ENCODE assay signal across 8 cellular contexts in the genomic region with DNA sequence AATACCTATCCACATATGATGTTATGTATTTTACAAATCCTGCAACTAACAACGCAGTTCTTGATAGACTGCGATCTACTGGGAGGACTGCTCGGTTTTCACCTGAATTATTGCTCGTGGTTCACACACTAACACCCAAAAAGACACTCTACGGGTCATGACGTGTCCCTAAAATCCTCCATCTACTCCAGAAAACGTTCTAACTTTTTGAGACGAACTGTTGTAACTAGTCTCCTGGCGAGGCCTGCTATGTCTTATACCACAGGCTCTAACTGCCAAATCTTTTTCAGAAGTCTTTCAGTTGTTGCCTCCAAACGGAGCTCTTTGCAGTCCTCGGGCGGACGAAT.
A peak's percentile ranks its signal among the peaks of the same experiment; 100 is the strongest.
DNase-seq lines count a peak whose midpoint lies in the region; ATAC-seq and TF ChIP-seq lines count a peak whose summit lies in the region.

No MANE protein-coding gene starts in this region.

- peaks cover 24% of the 10 kb centered on the region for H4K20me1 ChIP-seq in Karpas-422 (ENCODE audit: insufficient read depth, low read depth, low read length)

- H4K8ac ChIP-seq in neuronal stem cell (ENCODE audit: low read depth, low read length) = no peak overlapping the region

- H3K9me2 ChIP-seq in Karpas-422 (replicated peaks; ENCODE audit: insufficient read depth, low read length) = no peaks in the 10 kb centered on the region

- POLR2A ChIA-PET in CD8-positive, alpha-beta T cell (lab: Charles Lee) = interaction anchor here (0.6 to 8.2 kb wide), 9 partner anchors 8 to 1966 kb away, joined by 4 to 164 read pairs (median 10); a partner anchor contains a TSS

- CTCF ChIA-PET in CD8-positive, alpha-beta T cell (lab: Charles Lee) = interaction anchor here (1.3 to 8.9 kb wide), 3 partner anchors 40 to 788 kb away, joined by 4 to 112 read pairs (median 14); a partner anchor contains a TSS

- no peak for TF ChIP-seq CTCF in CD8-positive, alpha-beta T cell (IDR thresholded peaks at IDR 0.05)
- no peak for TF ChIP-seq CTCF in GM20000 (IDR thresholded peaks at IDR 0.05; ENCODE audit: extremely low read depth, missing control alignments)

- H3K4me1 ChIP-seq in CD8-positive, alpha-beta T cell (ENCODE audit: insufficient read depth, low read length) = peaks cover 23% of the 10 kb centered on the region
- H3K4me1 ChIP-seq in Karpas-422 (ENCODE audit: low read length) (peaks cover 75% of the 10 kb centered on the region), neuronal stem cell (ENCODE audit: control insufficient read depth in 2 of 2, insufficient read depth in 1 of 2, low read depth in 1 of 2, low read length in 2 of 2) (peaks cover 6 to 11% of the 10 kb centered on the region in 2 donors)

- no peak overlapping the region for H2BK5ac ChIP-seq in neuronal stem cell (ENCODE audit: low read length)

- intact Hi-C loops in CD8-positive, alpha-beta T cell (cut with DNase I, micrococcal nuclease) = loop anchor here (5.0 to 10.0 kb wide), 5 partner anchors 186 to 1891 kb away; a partner anchor contains a TSS

- DNase-seq in CD8-positive, alpha-beta T cell = no peak
- DNase-seq in Karpas-422 (no peak), neuronal stem cell (ENCODE audit: low spot score) (no peak), GM20000 (ENCODE audit: low spot score) (no peak), OCI-M1 (lab: John Stamatoyannopoulos, UW) (no peak), AG08395 (ENCODE audit: low spot score) (no peak)
- DNase-seq in effector memory CD8-positive, alpha-beta T cell = no peak
- DNase-seq in stimulated activated CD4-positive, alpha-beta T cell treated with anti-CD3 and anti-CD28 coated beads, Interleukin-4, amount 100 ng/mL, for 4 hours = no peak

- no peak overlapping the region for H2BK15ac ChIP-seq in neuronal stem cell (ENCODE audit: low read length)

- H3K27me3 Mint-ChIP-seq in CD8-positive, alpha-beta T cell (ENCODE audit: low read depth) = peaks cover 12% of the 10 kb centered on the region
- peaks cover 1 to 16% of the 10 kb centered on the region in 2 donors for H3K27me3 Mint-ChIP-seq in effector memory CD8-positive, alpha-beta T cell

- H3K9me3 ChIP-seq in CD8-positive, alpha-beta T cell (ENCODE audit: low read length) = no peaks in the 10 kb centered on the region
- H3K9me3 ChIP-seq in Karpas-422 (ENCODE audit: low read length) (no peaks in the 10 kb centered on the region), neuronal stem cell (replicated peaks in 1 of 2; ENCODE audit: control insufficient read depth in 2 of 2, insufficient read depth in 1 of 2, low read depth in 1 of 2, low read length in 2 of 2) (no peaks in the 10 kb centered on the region)

- H4K91ac ChIP-seq in neuronal stem cell (ENCODE audit: low read depth, low read length, poor library complexity) = no peak overlapping the region

- no peaks in the 10 kb centered on the region for H3K9me3 Mint-ChIP-seq in CD8-positive, alpha-beta T cell
- no peaks in the 10 kb centered on the region for H3K9me3 Mint-ChIP-seq in effector memory CD8-positive, alpha-beta T cell

- H3K4me2 ChIP-seq in Karpas-422 (ENCODE audit: low read depth, low read length, poor library complexity, severe bottlenecking) (peak overlapping the region; percentile 83), neuronal stem cell (ENCODE audit: insufficient read depth, low read length, poor library complexity, severe bottlenecking) (peak overlapping the region; percentile 92)

- H2AFZ ChIP-seq in Karpas-422 (ENCODE audit: low read length) (no peak overlapping the region), neuronal stem cell (ENCODE audit: low read length) (peak overlapping the region; percentile 92)

- peaks cover 71% of the 10 kb centered on the region for H3K79me2 ChIP-seq in Karpas-422 (ENCODE audit: low read length)

- peak overlapping the region; percentile 87 for H3K4me3 ChIP-seq in CD8-positive, alpha-beta T cell (ENCODE audit: low read depth, low read length)
- H3K4me3 ChIP-seq in Karpas-422 (ENCODE audit: low read length) (peak overlapping the region; percentile 90), neuronal stem cell (ENCODE audit: low read length in 2 of 2) (peak overlapping the region; percentile 86 to 92)

- H3K79me1 ChIP-seq in neuronal stem cell (ENCODE audit: low read depth, low read length) = no peaks in the 10 kb centered on the region

- H2BK120ac ChIP-seq in neuronal stem cell (ENCODE audit: low read depth, low read length) = no peak overlapping the region

- no peak overlapping the region for H2AK5ac ChIP-seq in neuronal stem cell (ENCODE audit: low read depth, low read length)

- peaks cover 14% of the 10 kb centered on the region for H3K27me3 ChIP-seq in CD8-positive, alpha-beta T cell (ENCODE audit: insufficient read depth, low read length)
- H3K27me3 ChIP-seq in Karpas-422 (ENCODE audit: low read length) (no peaks in the 10 kb centered on the region), neuronal stem cell (ENCODE audit: control insufficient read depth in 3 of 3, insufficient read depth in 3 of 3, low read depth in 1 of 3, low read length in 3 of 3) (peaks cover 11 to 49% (median 18%) of the 10 kb centered on the region in 3 experiments)

- ATAC-seq in CD8-positive, alpha-beta T cell = peak; percentile 1
- peak; percentile 3 for ATAC-seq in effector memory CD8-positive, alpha-beta T cell (replicated peaks)

- peaks cover 8% of the 10 kb centered on the region for H3K36me3 Mint-ChIP-seq in CD8-positive, alpha-beta T cell
- peaks cover 39% of the 10 kb centered on the region for H3K36me3 Mint-ChIP-seq in effector memory CD8-positive, alpha-beta T cell (ENCODE audit: insufficient read depth)

- H3K27ac ChIP-seq in CD8-positive, alpha-beta T cell (ENCODE audit: low read depth, low read length) = peak overlapping the region; percentile 90
- peak overlapping the region; percentile 79 for H3K27ac ChIP-seq in Karpas-422 (ENCODE audit: low read length)
- H3K27ac ChIP-seq in neuronal stem cell (replicated peaks; ENCODE audit: low read length) = no peak overlapping the region

- no peak overlapping the region for H3K14ac ChIP-seq in neuronal stem cell (ENCODE audit: low read length)

- H3K9ac ChIP-seq in Karpas-422 (ENCODE audit: low read length) (peak overlapping the region; percentile 98), neuronal stem cell (ENCODE audit: low read depth, low read length, poor library complexity) (no peak overlapping the region)

- peak overlapping the region; percentile 91 for H3K18ac ChIP-seq in neuronal stem cell (ENCODE audit: low read length)

- no CpG with 5 or more reads among the region's 13 CpGs for WGBS in neuronal stem cell (ENCODE audit: extremely low coverage in 2 of 2, insufficient read length in 2 of 2, insufficient replicate concordance in 1 of 2), 2 donors

- H3K27ac Mint-ChIP-seq in CD8-positive, alpha-beta T cell = peak overlapping the region; percentile 96
- H3K27ac Mint-ChIP-seq in effector memory CD8-positive, alpha-beta T cell = peak overlapping the region; percentile 93 to 96

- no peak overlapping the region for H2BK12ac ChIP-seq in neuronal stem cell (ENCODE audit: low read length)

- H3K4me1 Mint-ChIP-seq in CD8-positive, alpha-beta T cell (ENCODE audit: low read depth) = peaks cover 40% of the 10 kb centered on the region
- H3K4me1 Mint-ChIP-seq in effector memory CD8-positive, alpha-beta T cell (ENCODE audit: low read depth in 2 of 2) = peaks cover 26 to 29% of the 10 kb centered on the region in 2 donors

- H3K4ac ChIP-seq in neuronal stem cell (ENCODE audit: low read length) = no peak overlapping the region

- no peaks in the 10 kb centered on the region for H3K36me3 ChIP-seq in CD8-positive, alpha-beta T cell (ENCODE audit: insufficient read depth, low read length)
- H3K36me3 ChIP-seq in Karpas-422 (ENCODE audit: insufficient read depth, low read length) (peaks cover 23% of the 10 kb centered on the region; the same call in 1 of the 2 replicates), neuronal stem cell (replicated peaks in 1 of 2; ENCODE audit: control insufficient read depth in 2 of 2, insufficient read depth in 2 of 2, low read length in 2 of 2) (peaks cover 0 to 15% of the 10 kb centered on the region in 2 donors)

- peak overlapping the region; percentile 89 for H3K4me3 Mint-ChIP-seq in CD8-positive, alpha-beta T cell
- peak overlapping the region; percentile 83 to 91 for H3K4me3 Mint-ChIP-seq in effector memory CD8-positive, alpha-beta T cell

- H3K23ac ChIP-seq in neuronal stem cell (ENCODE audit: low read depth, low read length, poor library complexity) = peak overlapping the region; percentile 89
